ENCODE assay signal across 8 cellular contexts in genomic region chr12:45170456-45171042, GRCh38. TPM values are rescaled to one million over a fixed set of nuclear protein-coding genes. Genes with fewer than 3 reads are reported as not detected.
A peak's percentile ranks its signal among the peaks of the same experiment; 100 is the strongest.
DNase-seq lines count a peak whose midpoint lies in the region; ATAC-seq and TF ChIP-seq lines count a peak whose summit lies in the region.

No MANE protein-coding gene starts in this region.

- no peak overlapping the region for H3K27ac ChIP-seq in adrenal gland
- H3K27ac ChIP-seq in left ventricle myocardium inferior (replicated peaks), result no peak overlapping the region

- H3K27me3 ChIP-seq in adrenal gland (no peaks in the 10 kb centered on the region), left ventricle myocardium inferior (ENCODE audit: low read depth) (no peaks in the 10 kb centered on the region)

- peaks cover 15% of the 10 kb centered on the region for H3K36me3 Mint-ChIP-seq in T-cell

- TF ChIP-seq POLR2A in NB4 (IDR thresholded peaks at IDR 0.05; ENCODE audit: extremely low read depth, insufficient read length) (no peak), adrenal gland (IDR thresholded peaks at IDR 0.05) (no peak)

- DNase-seq in CMK (ENCODE audit: low read depth), result peak; percentile 58
- peak; percentile 81 for DNase-seq in NB4 (ENCODE audit: low read depth)
- DNase-seq in T-cell, result peak; percentile 30 to 80 (median 68)
- peak; percentile 79 to 94 (median 88) for DNase-seq in adrenal gland
- peak; percentile 78 for DNase-seq in left ventricle myocardium inferior
- peak; percentile 52 for DNase-seq in retina
- no peak for DNase-seq in KG1 (lab: John Stamatoyannopoulos, UW)

- TF ChIP-seq CTCF in NB4 (IDR thresholded peaks at IDR 0.05; ENCODE audit: low read depth, low read length) (peak; percentile 98), adrenal gland (IDR thresholded peaks at IDR 0.05) (peak; percentile 79 to 90 (median 86)), left ventricle myocardium inferior (IDR thresholded peaks at IDR 0.05; ENCODE audit: borderline replicate concordance) (peak; percentile 94)

- peaks cover 0 to 1% (median 0%) of the 10 kb centered on the region in 3 donors for H3K4me1 Mint-ChIP-seq in T-cell

- H3K27me3 Mint-ChIP-seq in T-cell, result peaks cover 0 to 4% of the 10 kb centered on the region in 2 donors

- no peaks in the 10 kb centered on the region for H3K4me1 ChIP-seq in adrenal gland (replicated peaks in 1 of 2)
- peaks cover 9% of the 10 kb centered on the region for H3K4me1 ChIP-seq in left ventricle myocardium inferior

- H3K27ac Mint-ChIP-seq in T-cell, result no peak overlapping the region

- CTCF ChIA-PET in T-cell (lab: Charles Lee), result interaction anchor here (0.6 to 1.0 kb wide), 4 partner anchors 8 to 556 kb away, joined by 3 to 4 read pairs (median 3); no protein-coding TSS in a partner anchor

- intact Hi-C loops in adrenal gland (cut with DNase I), result loop anchor here in 1 of 2 donors (10.0 kb wide), 1 partner anchor 214 kb away; no protein-coding TSS in a partner anchor
- intact Hi-C loops in left ventricle myocardium inferior (cut with micrococcal nuclease), result no loop called here

- H3K4me3 ChIP-seq in NB4 (ENCODE audit: low read depth, low read length) (no peak overlapping the region), adrenal gland (no peak overlapping the region), left ventricle myocardium inferior (no peak overlapping the region)

- H3K9me3 ChIP-seq in adrenal gland (replicated peaks in 1 of 3), result no peaks in the 10 kb centered on the region
- H3K9me3 ChIP-seq in left ventricle myocardium inferior (replicated peaks), result no peaks in the 10 kb centered on the region

- H3K4me3 Mint-ChIP-seq in T-cell, result no peak overlapping the region

- ATAC-seq in GM21529 (IDR thresholded peaks at IDR 0.05; ENCODE audit: unreplicated experiment) (peak; percentile 76), T-cell (replicated peaks in 1 of 4) (peak in 3 of 4 experiments; percentile 35 to 62 (median 42))

- WGBS in adrenal gland, 4 donors, result 35 to 47% (median 44%) methylated on average over 3 of the region's 3 CpGs

- POLR2A ChIA-PET in T-cell (lab: Charles Lee), result no interaction called here

- H3K36me3 ChIP-seq in adrenal gland (replicated peaks in 1 of 2) (no peaks in the 10 kb centered on the region), left ventricle myocardium inferior (peaks cover 3% of the 10 kb centered on the region)

- H3K9me3 Mint-ChIP-seq in T-cell, result no peaks in the 10 kb centered on the region

RNA-seq across cellular contexts. Expression of gene ANO6, which starts 45.3 kb away (rescaled TPM):
- total RNA-seq in T-cell, result 10 to 100 TPM; 17.9 to 22.5 (median 20.3) TPM
- 10 to 100 TPM; 51.3 to 92.3 (median 67.5) TPM for total RNA-seq in adrenal gland
- 10 to 100 TPM in 1 of 3 donors, 1 to 10 TPM in 2; 7.5 to 37.0 (median 7.5) TPM for polyA plus RNA-seq in adrenal gland
- 46.2 TPM for total RNA-seq in left ventricle myocardium inferior
